Comparison of ENCODE assay signal across 18 cellular contexts in genomic region chr12:110077769-110078168, GRCh38. TPM values are rescaled to one million over a fixed set of nuclear protein-coding genes. Genes with fewer than 3 reads are reported as not detected.
A peak's percentile ranks its signal among the peaks of the same experiment; 100 is the strongest.
DNase-seq lines count a peak whose midpoint lies in the region; ATAC-seq and TF ChIP-seq lines count a peak whose summit lies in the region.
"Had no signal": no experiment of that assay in that cellular context is flagged by ENCODE, and none has a peak within 500 bp of the region (broad histone marks: within the 10 kb centered on the region; RNA-seq: fewer than 3 reads in every experiment).

No MANE protein-coding gene starts in this region.

- no peak overlapping the region for H3K4me3 Mint-ChIP-seq in activated T-cell treated with anti-CD3 and anti-CD28 coated beads, Interleukin-2, amount 50 U/mL, for 24 hours
- no peak overlapping the region for H3K4me3 Mint-ChIP-seq in activated CD4-positive, alpha-beta memory T cell treated with anti-CD3 and anti-CD28 coated beads, Interleukin-2, amount 10 ng/mL, durations not matched to agents 7 days and 5 days
- H3K4me3 Mint-ChIP-seq: HFFc6 had no signal

- peak overlapping the region; percentile 97 for H3K27ac Mint-ChIP-seq in activated T-cell treated with anti-CD3 and anti-CD28 coated beads, Interleukin-2, amount 50 U/mL, for 24 hours
- H3K27ac Mint-ChIP-seq in activated CD4-positive, alpha-beta memory T cell treated with anti-CD3 and anti-CD28 coated beads, Interleukin-2, amount 10 ng/mL, durations not matched to agents 7 days and 5 days, result peak overlapping the region; percentile 26
- H3K27ac Mint-ChIP-seq: HFFc6 had no signal

- H3K4me3 ChIP-seq in choroid plexus epithelial cell (ENCODE audit: low read depth, low read length), result no peak overlapping the region
- H3K4me3 ChIP-seq: A549, MG63 had no signal

- intact Hi-C loops in sciatic nerve (cut with DNase I), result no loop called here

- no peak for ATAC-seq in sciatic nerve
- ATAC-seq: A549, HepG2, Panc1 had no signal

- peak overlapping the region; percentile 98 for H3K27ac ChIP-seq in temporal lobe (ENCODE audit: low read depth, low read length)
- H3K27ac ChIP-seq: A549 had no signal

- peaks cover 3% of the 10 kb centered on the region for H3K36me3 Mint-ChIP-seq in activated T-cell treated with anti-CD3 and anti-CD28 coated beads, Interleukin-2, amount 50 U/mL, for 24 hours (ENCODE audit: low read depth)
- H3K36me3 Mint-ChIP-seq in activated CD4-positive, alpha-beta memory T cell treated with anti-CD3 and anti-CD28 coated beads, Interleukin-2, amount 10 ng/mL, durations not matched to agents 7 days and 5 days (ENCODE audit: low read depth), result peaks cover 9% of the 10 kb centered on the region

- peaks cover 3% of the 10 kb centered on the region for H3K9me3 Mint-ChIP-seq in activated T-cell treated with anti-CD3 and anti-CD28 coated beads, Interleukin-2, amount 50 U/mL, for 24 hours
- peaks cover 2% of the 10 kb centered on the region for H3K9me3 Mint-ChIP-seq in activated CD4-positive, alpha-beta memory T cell treated with anti-CD3 and anti-CD28 coated beads, Interleukin-2, amount 10 ng/mL, durations not matched to agents 7 days and 5 days
- H3K9me3 Mint-ChIP-seq: HFFc6 had no signal

- H3K27me3 Mint-ChIP-seq in activated T-cell treated with anti-CD3 and anti-CD28 coated beads, Interleukin-2, amount 50 U/mL, for 24 hours, result no peaks in the 10 kb centered on the region
- no peaks in the 10 kb centered on the region for H3K27me3 Mint-ChIP-seq in activated CD4-positive, alpha-beta memory T cell treated with anti-CD3 and anti-CD28 coated beads, Interleukin-2, amount 10 ng/mL, durations not matched to agents 7 days and 5 days

- TF ChIP-seq CTCF in choroid plexus epithelial cell (conservative IDR thresholded peaks at IDR 0.05; ENCODE audit: low read depth, low read length), result no peak

- POLR2A ChIA-PET in activated CD4-positive, alpha-beta memory T cell treated with anti-CD3 and anti-CD28 coated beads, Interleukin-2, amount 10 ng/mL, durations not matched to agents 7 days and 5 days (lab: Charles Lee), result interaction anchor here (1.0 kb wide), 2 partner anchors 38 to 105 kb away, joined by 3 read pairs; no protein-coding TSS in a partner anchor

- DNase-seq in activated T-cell treated with anti-CD3 and anti-CD28 coated beads, Interleukin-2, amount 50 U/mL, for 24 hours, result no peak
- no peak for DNase-seq in activated T-cell treated with anti-CD3 and anti-CD28 coated beads, Interleukin-2, amount 50 U/mL, for 48 hours
- no peak for DNase-seq in activated CD4-positive, alpha-beta memory T cell treated with anti-CD3 and anti-CD28 coated beads, Interleukin-2, amount 10 ng/mL, durations not matched to agents 7 days and 5 days
- DNase-seq in choroid plexus epithelial cell (ENCODE audit: low read depth), result peak; percentile 10
- no peak for DNase-seq in T-helper 9 cell
- DNase-seq in sciatic nerve (ENCODE audit: low spot score), result no peak
- DNase-seq: C1 segment of cervical spinal cord, Caco-2, DMS153, HFFc6, MG63, NCI-H1092 treated with DMSO at 0.1 percent for 48 hours, NCI-H2081 treated with DMSO at 0.1 percent for 48 hours, NCI-H524 treated with DMSO at 0.1 percent for 48 hours had no signal

- H3K4me1 Mint-ChIP-seq in activated T-cell treated with anti-CD3 and anti-CD28 coated beads, Interleukin-2, amount 50 U/mL, for 24 hours (ENCODE audit: low read depth), result peaks cover 56% of the 10 kb centered on the region
- H3K4me1 Mint-ChIP-seq in activated CD4-positive, alpha-beta memory T cell treated with anti-CD3 and anti-CD28 coated beads, Interleukin-2, amount 10 ng/mL, durations not matched to agents 7 days and 5 days, result peaks cover 61% of the 10 kb centered on the region

- CTCF ChIA-PET in activated CD4-positive, alpha-beta memory T cell treated with anti-CD3 and anti-CD28 coated beads, Interleukin-2, amount 10 ng/mL, durations not matched to agents 7 days and 5 days (lab: Charles Lee), result no interaction called here

RNA-seq across cellular contexts. Expression of gene C12orf76, which starts 29.4 kb away (rescaled TPM):
- total RNA-seq in activated CD4-positive, alpha-beta memory T cell treated with anti-CD3 and anti-CD28 coated beads, Interleukin-2, amount 10 ng/mL, durations not matched to agents 7 days and 5 days, result 10 to 100 TPM; 26.2 to 29.1 TPM
- total RNA-seq in temporal lobe (62.4 TPM), sciatic nerve (40.3 TPM)

RNA-seq across cellular contexts. Expression of gene IFT81, which starts 46.4 kb away (rescaled TPM):
- total RNA-seq in activated CD4-positive, alpha-beta memory T cell treated with anti-CD3 and anti-CD28 coated beads, Interleukin-2, amount 10 ng/mL, durations not matched to agents 7 days and 5 days, result 1 to 10 TPM; 2.0 to 2.6 TPM
- total RNA-seq in temporal lobe (81.6 TPM), sciatic nerve (17.3 TPM)
